9 cellular contexts compared by ENCODE assay signal in the genomic region with DNA sequence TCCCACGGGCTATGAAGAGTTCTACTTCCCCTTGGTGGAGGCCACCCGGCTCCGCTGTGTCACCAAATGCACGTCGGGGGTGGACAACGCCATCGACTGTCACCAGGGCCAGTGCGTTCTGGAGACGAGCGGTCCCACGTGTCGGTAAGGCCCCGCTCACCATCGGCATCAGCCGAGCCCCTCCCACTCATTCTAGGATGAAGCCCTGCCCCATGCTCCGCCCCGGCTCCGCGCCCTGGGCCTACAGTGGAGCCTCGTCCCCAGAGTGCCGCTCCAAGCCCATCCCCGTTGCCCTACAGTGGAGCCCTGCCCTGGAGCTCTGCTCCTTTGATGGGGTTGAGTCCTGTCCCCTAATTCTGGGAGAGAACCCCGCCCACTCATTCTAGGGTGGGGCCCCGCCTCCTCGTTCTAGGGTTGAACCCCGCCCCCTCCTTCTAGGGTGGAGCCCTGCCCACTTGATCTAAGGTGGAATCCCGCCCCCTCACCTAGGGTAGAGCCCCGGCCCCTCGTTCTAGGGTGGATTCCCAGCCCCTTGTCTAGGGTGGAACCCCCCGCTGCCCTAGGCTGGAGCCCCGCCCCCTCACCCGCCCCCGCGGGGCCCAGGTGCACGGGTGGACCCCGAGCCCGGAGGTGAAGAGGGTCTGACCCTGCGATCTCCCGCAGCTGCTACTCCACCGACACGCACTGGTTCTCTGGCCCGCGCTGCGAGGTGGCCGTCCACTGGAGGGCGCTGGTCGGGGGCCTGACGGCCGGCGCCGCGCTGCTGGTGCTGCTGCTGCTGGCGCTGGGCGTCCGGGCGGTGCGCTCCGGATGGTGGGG. TPM values are rescaled to one million over a fixed set of nuclear protein-coding genes. Genes with fewer than 3 reads are reported as not detected.
A peak's percentile ranks its signal among the peaks of the same experiment; 100 is the strongest.
DNase-seq lines count a peak whose midpoint lies in the region; ATAC-seq and TF ChIP-seq lines count a peak whose summit lies in the region.
"Had no signal": no experiment of that assay in that cellular context is flagged by ENCODE, and none has a peak within 500 bp of the region (broad histone marks: within the 10 kb centered on the region; RNA-seq: fewer than 3 reads in every experiment).

No MANE protein-coding gene starts in this region.

- CTCF ChIA-PET in PC-9 (lab: Charles Lee): interaction anchor here (0.6 to 0.7 kb wide), 4 partner anchors 8 to 906 kb away, joined by 3 to 8 read pairs (median 4); no protein-coding TSS in a partner anchor

- no peaks in the 10 kb centered on the region for H3K36me3 Mint-ChIP-seq in activated naive CD8-positive, alpha-beta T cell

- peak; percentile 46 for TF ChIP-seq CTCF in PC-9 (conservative IDR thresholded peaks at IDR 0.05)
- TF ChIP-seq CTCF in smooth muscle cell (IDR thresholded peaks at IDR 0.05; ENCODE audit: borderline replicate concordance, insufficient read depth, poor library complexity, severe bottlenecking): peak; percentile 98

- peak; percentile 63 for ATAC-seq in GM21360 (IDR thresholded peaks at IDR 0.05; ENCODE audit: unreplicated experiment)
- no peak for ATAC-seq in HG02884 (IDR thresholded peaks at IDR 0.05; ENCODE audit: unreplicated experiment)

- peaks cover 86% of the 10 kb centered on the region for H3K27me3 ChIP-seq in PC-9 (ENCODE audit: insufficient read depth, low read depth)
- peaks cover 73% of the 10 kb centered on the region for H3K27me3 ChIP-seq in smooth muscle cell (ENCODE audit: low read depth)

- peaks cover 35% of the 10 kb centered on the region for H3K27me3 Mint-ChIP-seq in activated naive CD8-positive, alpha-beta T cell

- H3K79me2 ChIP-seq in PC-9 (ENCODE audit: low read depth) (no peaks in the 10 kb centered on the region), smooth muscle cell (ENCODE audit: low read depth) (no peaks in the 10 kb centered on the region)

- no peaks in the 10 kb centered on the region for H3K9me2 ChIP-seq in PC-9 (ENCODE audit: insufficient read depth)

- intact Hi-C loops in PC-9 (cut with micrococcal nuclease; ENCODE audit: unreplicated experiment): loop anchor here (1.0 to 5.0 kb wide), 4 partner anchors 71 to 171 kb away; a partner anchor contains a TSS

- H3K9me3 Mint-ChIP-seq in activated naive CD8-positive, alpha-beta T cell (ENCODE audit: low read depth): no peaks in the 10 kb centered on the region

- no peaks in the 10 kb centered on the region for H3K4me1 ChIP-seq in PC-9 (replicated peaks; ENCODE audit: insufficient read depth)
- peaks cover 6% of the 10 kb centered on the region for H3K4me1 ChIP-seq in smooth muscle cell (ENCODE audit: low read depth)

- H3K4me2 ChIP-seq in PC-9 (no peak overlapping the region), smooth muscle cell (peak overlapping the region; percentile 84)

- H2AFZ ChIP-seq in PC-9 (no peak overlapping the region), smooth muscle cell (ENCODE audit: low read depth) (no peak overlapping the region)

- no peak overlapping the region for H3K27ac ChIP-seq in PC-9
- H3K27ac ChIP-seq in smooth muscle cell (ENCODE audit: low read depth): no peak overlapping the region
- H3K27ac ChIP-seq: skin epidermis had no signal

- H3K4me3 Mint-ChIP-seq in activated naive CD8-positive, alpha-beta T cell: peak overlapping the region; percentile 84

- H3F3A ChIP-seq in PC-9 (ENCODE audit: insufficient read depth, low read depth) (no peaks in the 10 kb centered on the region), smooth muscle cell (ENCODE audit: low read depth) (no peaks in the 10 kb centered on the region)

- no peak overlapping the region for H3K27ac Mint-ChIP-seq in activated naive CD8-positive, alpha-beta T cell

- POLR2A ChIA-PET in PC-9 (lab: Charles Lee; ENCODE audit: unreplicated experiment): interaction anchor here (0.6 kb wide), 1 partner anchor 936 kb away, joined by 3 read pairs; no protein-coding TSS in a partner anchor

- WGBS in smooth muscle cell (ENCODE audit: low lambda C conversion rate): under 1% methylated on average over 58 of the region's 58 CpGs

- H3K36me3 ChIP-seq in PC-9 (ENCODE audit: low read depth) (no peaks in the 10 kb centered on the region), smooth muscle cell (ENCODE audit: low read depth) (no peaks in the 10 kb centered on the region)

- H3K9me3 ChIP-seq in PC-9 (ENCODE audit: insufficient read depth, low read depth) (no peaks in the 10 kb centered on the region), smooth muscle cell (replicated peaks; ENCODE audit: low read depth) (no peaks in the 10 kb centered on the region)

- H3K9ac ChIP-seq in smooth muscle cell (ENCODE audit: low read depth): no peak overlapping the region

- H4K20me1 ChIP-seq in PC-9 (ENCODE audit: insufficient read depth) (no peaks in the 10 kb centered on the region), smooth muscle cell (ENCODE audit: low read depth) (no peaks in the 10 kb centered on the region)

- H3K4me3 ChIP-seq in PC-9: no peak overlapping the region
- H3K4me3 ChIP-seq in smooth muscle cell: peak overlapping the region; percentile 44

- no TSS peak for BruUV-seq in PC-9 (replicated peaks; lab: Mats Ljungman, UMichigan)

- DNase-seq in PC-9 (peak in 1 of 2 experiments; percentile 92), iPS DF 19.7 (ENCODE audit: low read depth, low spot score) (peak; percentile 88), smooth muscle cell (lab: John Stamatoyannopoulos, UW; ENCODE audit: unreplicated experiment) (no peak), NOMO-1 treated with DMSO at 0.1 percent for 48 hours (lab: John Stamatoyannopoulos, UW; ENCODE audit: unreplicated experiment) (no peak), kidney glomerular epithelial cell (lab: John Stamatoyannopoulos, UW) (no peak)

- H3K4me1 Mint-ChIP-seq in activated naive CD8-positive, alpha-beta T cell (ENCODE audit: low read depth): peaks cover 23% of the 10 kb centered on the region

RNA-seq across cellular contexts. Expression of a gene that starts 3.4 kb away (rescaled TPM):
- total RNA-seq in PC-9 (2021) (1.4 and 3.8 TPM in 2 replicates), smooth muscle cell (7.6 and 13.5 TPM in 2 replicates)
- 17.1 and 18.0 TPM in 2 replicates for polyA plus RNA-seq in smooth muscle cell

RNA-seq across cellular contexts. Expression of a gene that starts 16.6 kb away (rescaled TPM):
- total RNA-seq in PC-9 (2021) (0.90 and 1.1 TPM in 2 replicates), smooth muscle cell (not detected in 2 replicates)
- polyA plus RNA-seq in smooth muscle cell: not detected in 2 replicates

RNA-seq across cellular contexts. Expression of a gene that starts 53.9 kb away (rescaled TPM):
- total RNA-seq in PC-9 (2021) (not detected in 2 replicates), smooth muscle cell (0.13 TPM in 1 of 2 replicates, not detected in the other)
- polyA plus RNA-seq in smooth muscle cell: 0.06 TPM in 1 of 2 replicates, not detected in the other
